1 cellular context compared by ENCODE assay signal in the genomic region with DNA sequence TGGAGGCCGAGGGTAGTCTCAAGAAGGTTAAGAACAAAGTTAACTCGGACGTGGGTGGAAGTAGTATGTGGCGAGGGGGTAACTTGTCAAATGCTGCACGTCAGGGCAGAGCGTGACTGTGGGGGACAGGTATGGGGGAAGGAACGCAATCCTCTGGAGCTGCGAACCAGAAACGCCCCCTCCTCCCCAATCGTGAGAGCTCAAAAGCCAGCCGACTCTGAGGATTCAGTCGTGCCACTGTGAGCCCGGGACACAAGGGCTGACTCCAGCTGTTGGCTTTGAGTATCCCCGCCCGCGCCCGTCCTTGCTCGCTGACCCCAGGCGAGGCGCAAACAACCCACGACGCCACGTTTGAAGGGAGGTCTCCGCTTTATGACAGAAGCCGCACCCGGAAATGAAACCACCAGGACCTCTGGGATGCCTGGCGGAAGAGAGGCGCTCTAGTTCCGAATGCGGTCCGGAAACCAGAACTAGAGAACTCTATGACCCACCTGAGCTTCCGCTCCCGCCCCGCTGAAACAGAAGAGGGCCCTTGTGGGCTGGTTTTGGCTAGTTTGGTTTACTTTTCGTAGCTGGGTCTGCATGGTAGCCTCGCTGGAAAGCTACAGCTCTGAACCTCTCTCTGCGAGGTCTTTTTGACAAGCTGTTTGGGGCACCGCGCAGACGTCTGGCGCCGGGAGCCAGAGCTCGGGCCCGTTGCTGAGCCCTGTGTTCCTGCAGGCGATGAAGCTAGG.
TF ChIP-seq lines count a peak whose summit lies in the region.

Gene PEX12, minus strand, starts transcription at position 377 of the 734 bp plus-strand sequence. CDS start 550 bp downstream, outside the sequence.

TF ChIP-seq in HepG2, 621 proteins besides CTCF, POLR2A, EP300 and RAD21 (continued from another document and continues in another):
- TF ChIP-seq ZNF639 (CRISPR knock-in tag; conservative IDR thresholded peaks at IDR 0.05): peak; percentile 62; the same call in 1 of the 2 replicates
- no peak for TF ChIP-seq TCF7L2 (IDR thresholded peaks at IDR 0.05; ENCODE audit: low read depth, low read length)
- TF ChIP-seq MIXL1 (CRISPR knock-in tag; IDR thresholded peaks at IDR 0.05): peak; percentile 87
- TF ChIP-seq ZUFSP (CRISPR knock-in tag; IDR thresholded peaks at IDR 0.05; ENCODE audit: borderline replicate concordance): no peak
- no peak for TF ChIP-seq IKZF4 (CRISPR knock-in tag; IDR thresholded peaks at IDR 0.05; ENCODE audit: borderline replicate concordance, low read depth, not compliant biosample characterization)
- 0 out of 4 replicates have a peak, but pooled peaks of 1 of the 2 experiments have one; percentile 37 for TF ChIP-seq REST (IDR thresholded peaks at IDR 0.05; ENCODE audit: borderline replicate concordance in 1 of 2, low read depth in 1 of 2, low read length in 2 of 2)
- TF ChIP-seq TRIM24 (CRISPR knock-in tag; IDR thresholded peaks at IDR 0.05): no peak
- no peak; the same call in 1 of the 2 replicates for TF ChIP-seq ZNF761 (CRISPR knock-in tag; conservative IDR thresholded peaks at IDR 0.05)
- no peak; the same call in 1 of the 2 replicates for TF ChIP-seq HNF4G (IDR thresholded peaks at IDR 0.05; ENCODE audit: borderline replicate concordance, low read depth, low read length)
- no peak for TF ChIP-seq HNF4G (CRISPR knock-in tag; IDR thresholded peaks at IDR 0.05; ENCODE audit: borderline replicate concordance, low read depth)
- TF ChIP-seq ZNF205 (CRISPR knock-in tag; IDR thresholded peaks at IDR 0.05): 0 out of 2 replicates have a peak, but pooled peaks have one; percentile 17
- no peak for TF ChIP-seq NR2F1 (CRISPR knock-in tag; IDR thresholded peaks at IDR 0.05)
- TF ChIP-seq SKI (IDR thresholded peaks at IDR 0.05; ENCODE audit: partially characterized antibody): no peak
- peak; percentile 59 for TF ChIP-seq AGO2 (optimal IDR thresholded peaks at IDR 0.05; ENCODE audit: low read depth, low read length)
- TF ChIP-seq ZNF768 (CRISPR knock-in tag; IDR thresholded peaks at IDR 0.05): no peak
- TF ChIP-seq, protein P1, sequence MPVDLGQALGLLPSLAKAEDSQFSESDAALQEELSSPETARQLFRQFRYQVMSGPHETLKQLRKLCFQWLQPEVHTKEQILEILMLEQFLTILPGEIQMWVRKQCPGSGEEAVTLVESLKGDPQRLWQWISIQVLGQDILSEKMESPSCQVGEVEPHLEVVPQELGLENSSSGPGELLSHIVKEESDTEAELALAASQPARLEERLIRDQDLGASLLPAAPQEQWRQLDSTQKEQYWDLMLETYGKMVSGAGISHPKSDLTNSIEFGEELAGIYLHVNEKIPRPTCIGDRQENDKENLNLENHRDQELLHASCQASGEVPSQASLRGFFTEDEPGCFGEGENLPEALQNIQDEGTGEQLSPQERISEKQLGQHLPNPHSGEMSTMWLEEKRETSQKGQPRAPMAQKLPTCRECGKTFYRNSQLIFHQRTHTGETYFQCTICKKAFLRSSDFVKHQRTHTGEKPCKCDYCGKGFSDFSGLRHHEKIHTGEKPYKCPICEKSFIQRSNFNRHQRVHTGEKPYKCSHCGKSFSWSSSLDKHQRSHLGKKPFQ (CRISPR knock-in tag; IDR thresholded peaks at IDR 0.05; ENCODE audit: insufficient replicate concordance): no peak
- TF ChIP-seq, protein P2, sequence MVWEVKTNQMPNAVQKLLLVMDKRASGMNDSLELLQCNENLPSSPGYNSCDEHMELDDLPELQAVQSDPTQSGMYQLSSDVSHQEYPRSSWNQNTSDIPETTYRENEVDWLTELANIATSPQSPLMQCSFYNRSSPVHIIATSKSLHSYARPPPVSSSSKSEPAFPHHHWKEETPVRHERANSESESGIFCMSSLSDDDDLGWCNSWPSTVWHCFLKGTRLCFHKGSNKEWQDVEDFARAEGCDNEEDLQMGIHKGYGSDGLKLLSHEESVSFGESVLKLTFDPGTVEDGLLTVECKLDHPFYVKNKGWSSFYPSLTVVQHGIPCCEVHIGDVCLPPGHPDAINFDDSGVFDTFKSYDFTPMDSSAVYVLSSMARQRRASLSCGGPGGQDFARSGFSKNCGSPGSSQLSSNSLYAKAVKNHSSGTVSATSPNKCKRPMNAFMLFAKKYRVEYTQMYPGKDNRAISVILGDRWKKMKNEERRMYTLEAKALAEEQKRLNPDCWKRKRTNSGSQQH (CRISPR knock-in tag; IDR thresholded peaks at IDR 0.05; ENCODE audit: low read depth): peak; percentile 75; the same call in 1 of the 2 replicates
- no peak for TF ChIP-seq TOE1 (CRISPR knock-in tag; IDR thresholded peaks at IDR 0.05)
- no peak for TF ChIP-seq KLF15 (CRISPR knock-in tag; IDR thresholded peaks at IDR 0.05; ENCODE audit: borderline replicate concordance)
- TF ChIP-seq, protein P3, sequence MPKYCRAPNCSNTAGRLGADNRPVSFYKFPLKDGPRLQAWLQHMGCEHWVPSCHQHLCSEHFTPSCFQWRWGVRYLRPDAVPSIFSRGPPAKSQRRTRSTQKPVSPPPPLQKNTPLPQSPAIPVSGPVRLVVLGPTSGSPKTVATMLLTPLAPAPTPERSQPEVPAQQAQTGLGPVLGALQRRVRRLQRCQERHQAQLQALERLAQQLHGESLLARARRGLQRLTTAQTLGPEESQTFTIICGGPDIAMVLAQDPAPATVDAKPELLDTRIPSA (CRISPR knock-in tag; IDR thresholded peaks at IDR 0.05; ENCODE audit: borderline replicate concordance): no peak
- TF ChIP-seq ETV5 (CRISPR knock-in tag; IDR thresholded peaks at IDR 0.05; ENCODE audit: borderline replicate concordance): peak; percentile 90
- TF ChIP-seq ZNF607 (CRISPR knock-in tag; IDR thresholded peaks at IDR 0.05; ENCODE audit: borderline replicate concordance): no peak
- TF ChIP-seq ZNF12 (CRISPR knock-in tag; IDR thresholded peaks at IDR 0.05): no peak
- TF ChIP-seq ZNF501 (CRISPR knock-in tag; IDR thresholded peaks at IDR 0.05): peak; percentile 92
- TF ChIP-seq SIX1 (CRISPR knock-in tag; IDR thresholded peaks at IDR 0.05; ENCODE audit: borderline replicate concordance): no peak; the same call in 1 of the 2 replicates
- TF ChIP-seq MATR3 (CRISPR knock-in tag; IDR thresholded peaks at IDR 0.05): no peak
- no peak for TF ChIP-seq E2F2 (CRISPR knock-in tag; IDR thresholded peaks at IDR 0.05; ENCODE audit: borderline replicate concordance)
- TF ChIP-seq SP140L (CRISPR knock-in tag; IDR thresholded peaks at IDR 0.05; ENCODE audit: borderline replicate concordance): no peak
- TF ChIP-seq CHD4 (IDR thresholded peaks at IDR 0.05; ENCODE audit: borderline replicate concordance, low read length): no peak
- TF ChIP-seq ZNF431 (CRISPR knock-in tag; IDR thresholded peaks at IDR 0.05; ENCODE audit: borderline replicate concordance, low read depth): no peak; the same call in 1 of the 2 replicates
- no peak for TF ChIP-seq RELA (CRISPR knock-in tag; IDR thresholded peaks at IDR 0.05)
- TF ChIP-seq SP4 (CRISPR knock-in tag; IDR thresholded peaks at IDR 0.05): no peak
- TF ChIP-seq, protein P4, sequence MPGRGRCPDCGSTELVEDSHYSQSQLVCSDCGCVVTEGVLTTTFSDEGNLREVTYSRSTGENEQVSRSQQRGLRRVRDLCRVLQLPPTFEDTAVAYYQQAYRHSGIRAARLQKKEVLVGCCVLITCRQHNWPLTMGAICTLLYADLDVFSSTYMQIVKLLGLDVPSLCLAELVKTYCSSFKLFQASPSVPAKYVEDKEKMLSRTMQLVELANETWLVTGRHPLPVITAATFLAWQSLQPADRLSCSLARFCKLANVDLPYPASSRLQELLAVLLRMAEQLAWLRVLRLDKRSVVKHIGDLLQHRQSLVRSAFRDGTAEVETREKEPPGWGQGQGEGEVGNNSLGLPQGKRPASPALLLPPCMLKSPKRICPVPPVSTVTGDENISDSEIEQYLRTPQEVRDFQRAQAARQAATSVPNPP (CRISPR knock-in tag; IDR thresholded peaks at IDR 0.05): no peak
- TF ChIP-seq CREBL2 (CRISPR knock-in tag; IDR thresholded peaks at IDR 0.05; ENCODE audit: borderline replicate concordance): no peak
- no peak for TF ChIP-seq ZNF24 (IDR thresholded peaks at IDR 0.05)
- peak; percentile 69; the same call in 1 of the 2 replicates for TF ChIP-seq MXD3 (CRISPR knock-in tag; IDR thresholded peaks at IDR 0.05)
- TF ChIP-seq ERF (CRISPR knock-in tag; IDR thresholded peaks at IDR 0.05): peak; percentile 65
- TF ChIP-seq MEF2D (CRISPR knock-in tag; IDR thresholded peaks at IDR 0.05): peak; percentile 81
- no peak for TF ChIP-seq NONO (IDR thresholded peaks at IDR 0.05)
- peak; percentile 83 for TF ChIP-seq NONO (CRISPR knock-in tag; conservative IDR thresholded peaks at IDR 0.05)
- TF ChIP-seq YY1 (IDR thresholded peaks at IDR 0.05; ENCODE audit: insufficient read depth, insufficient replicate concordance, low read depth, low read length): peak; percentile 89
- no peak for TF ChIP-seq NFIB (CRISPR knock-in tag; IDR thresholded peaks at IDR 0.05; ENCODE audit: borderline replicate concordance)
